Comparison of ENCODE assay signal across 18 cellular contexts in the genomic region with DNA sequence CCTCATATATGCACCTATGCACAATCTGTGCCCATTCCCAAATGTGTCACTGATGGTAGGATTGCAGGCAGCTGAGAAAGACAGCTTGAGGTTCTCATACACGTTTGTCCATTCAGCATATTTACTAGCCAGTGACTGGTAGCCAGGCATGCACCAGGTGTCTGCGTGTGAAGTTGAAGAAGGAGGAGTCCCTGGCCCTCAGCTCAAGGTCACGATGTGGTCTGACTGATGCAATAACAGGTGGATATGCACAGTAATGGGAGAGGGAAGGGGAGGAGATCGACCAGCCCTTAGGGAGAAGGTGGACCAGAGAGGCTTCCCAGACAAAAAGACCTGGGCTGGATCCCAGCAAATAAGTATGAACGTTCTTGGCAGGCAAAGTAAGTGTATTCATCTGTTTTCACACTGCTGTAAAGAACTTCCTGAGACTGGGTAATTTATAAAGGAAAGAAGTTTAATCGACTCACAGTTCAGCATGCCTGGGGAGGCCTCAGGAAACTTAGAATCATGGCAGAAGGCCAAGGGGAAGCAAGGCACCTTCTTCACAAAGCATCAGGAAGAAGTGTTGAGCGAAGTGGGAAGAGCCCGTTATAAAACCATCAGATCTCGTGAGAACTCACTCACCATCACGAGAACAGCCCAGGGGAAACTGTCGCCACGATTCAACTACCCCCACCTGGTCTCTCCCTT.
DNase-seq lines count a peak whose midpoint lies in the region; ATAC-seq, FAIRE-seq and TF ChIP-seq lines count a peak whose summit lies in the region.
"Had no signal": no experiment of that assay in that cellular context is flagged by ENCODE, and none has a peak within 500 bp of the region (broad histone marks: within the 10 kb centered on the region; RNA-seq: fewer than 3 reads in every experiment).

No MANE protein-coding gene starts in this region.

- H3K4me2 ChIP-seq in A549 = no peak overlapping the region
- peak overlapping the region; percentile 33 for H3K4me2 ChIP-seq in BLaER1
- no peak overlapping the region for H3K4me2 ChIP-seq in PC-9
- H3K4me2 ChIP-seq: SK-N-SH had no signal

- WGBS in A549 (ENCODE audit: missing lambda C conversion rate) = 69% methylated on average over 11 of the region's 12 CpGs

- H3K9ac ChIP-seq in BLaER1 (no peak overlapping the region), SK-N-MC (ENCODE audit: insufficient read length) (no peak overlapping the region)
- H3K9ac ChIP-seq: SK-N-SH had no signal

- in situ Hi-C loops in G401 (cut with HindIII; ENCODE audit: low sequenced_read_pairs) = no loop called here

- TF ChIP-seq RAD21 in A549 (conservative IDR thresholded peaks at IDR 0.05 in 1 of 2, IDR thresholded peaks at IDR 0.05 in 1 of 2) = no peak

- H3K36me3 ChIP-seq in BLaER1 (no peaks in the 10 kb centered on the region), SK-N-MC (ENCODE audit: insufficient read depth, low read length) (no peaks in the 10 kb centered on the region), PC-9 (ENCODE audit: low read depth) (no peaks in the 10 kb centered on the region)

- no peaks in the 10 kb centered on the region for H3K79me2 ChIP-seq in PC-9 (ENCODE audit: low read depth)

- H3K27ac ChIP-seq in A549 (no peak overlapping the region), BLaER1 (no peak overlapping the region), SK-N-MC (peak overlapping the region; percentile 3; the same call in 1 of the 2 replicates), PC-9 (no peak overlapping the region)

- no peaks in the 10 kb centered on the region for H3F3A ChIP-seq in PC-9 (ENCODE audit: insufficient read depth, low read depth)

- intact Hi-C loops in PC-9 (cut with micrococcal nuclease; ENCODE audit: unreplicated experiment) = no loop called here

- TF ChIP-seq CTCF in A549 (IDR thresholded peaks at IDR 0.05) (no peak), PC-9 (conservative IDR thresholded peaks at IDR 0.05) (no peak)

- no peak overlapping the region for H3K4me3 ChIP-seq in A549
- H3K4me3 ChIP-seq in BLaER1 = no peak overlapping the region
- H3K4me3 ChIP-seq in SK-N-MC = no peak overlapping the region
- no peak overlapping the region for H3K4me3 ChIP-seq in PC-9

- TF ChIP-seq EP300 in A549 (IDR thresholded peaks at IDR 0.05) = no peak

- H4K20me1 ChIP-seq in BLaER1 (no peaks in the 10 kb centered on the region), PC-9 (ENCODE audit: insufficient read depth) (no peaks in the 10 kb centered on the region)

- 0 out of 3 replicates have a peak, but pooled peaks cover 6% of the 10 kb centered on the region for H3K9me3 ChIP-seq in A549
- peaks cover 21% of the 10 kb centered on the region for H3K9me3 ChIP-seq in BLaER1
- H3K9me3 ChIP-seq in SK-N-MC (ENCODE audit: low read depth, low read length) = 0 out of 2 replicates have a peak, but pooled peaks cover 3% of the 10 kb centered on the region
- H3K9me3 ChIP-seq in PC-9 (ENCODE audit: insufficient read depth, low read depth) = 0 out of 2 replicates have a peak, but pooled peaks cover 6% of the 10 kb centered on the region
- H3K9me3 ChIP-seq: SK-N-SH had no signal

- CTCF ChIA-PET in A549 (lab: Yijun Ruan, JAX) (interaction anchor here (0.5 kb wide), 1 partner anchor 496 kb away, joined by 3 read pairs; no protein-coding TSS in a partner anchor), PC-9 (lab: Charles Lee) (interaction anchor here (0.6 kb wide), 1 partner anchor 80 kb away, joined by 3 read pairs; no protein-coding TSS in a partner anchor)

- no peak for DNase-seq in A549 (ENCODE audit: low read depth in 1 of 2, low spot score in 1 of 2)
- peak; percentile 16 for DNase-seq in SK-N-MC (ENCODE audit: low read depth, low spot score)
- peak; percentile 1 for DNase-seq in epidermal melanocyte (ENCODE audit: insufficient read length, low spot score)
- no peak for DNase-seq in H4 (ENCODE audit: low spot score)
- DNase-seq in NCI-H446 (lab: John Stamatoyannopoulos, UW) = no peak
- DNase-seq in G401 (ENCODE audit: low spot score) = no peak
- no peak for DNase-seq in PC-9
- DNase-seq: C1 segment of cervical spinal cord, DMS153, EL, KBM-7, NCI-H1092, NCI-H446 treated with DMSO at 0.1 percent for 48 hours, PC-3, SK-N-SH had no signal

- no peak for ATAC-seq in A549
- ATAC-seq: PC-3, Right ventricle myocardium inferior had no signal

- H3K9me2 ChIP-seq in PC-9 (ENCODE audit: insufficient read depth) = no peaks in the 10 kb centered on the region
- H3K9me2 ChIP-seq: SK-N-SH had no signal

- no peak for FAIRE-seq in A549 (lab: Jason Lieb, UNC)
- FAIRE-seq: HTR-8/SVneo had no signal

- BruUV-seq in PC-9 (replicated peaks; lab: Mats Ljungman, UMichigan) = no TSS peak

- no peaks in the 10 kb centered on the region for H3K27me3 ChIP-seq in BLaER1
- no peaks in the 10 kb centered on the region for H3K27me3 ChIP-seq in PC-9 (ENCODE audit: insufficient read depth, low read depth)

- no peak for TF ChIP-seq POLR2A in A549 (IDR thresholded peaks at IDR 0.05; ENCODE audit: low read length)

- H2AFZ ChIP-seq in PC-9 = no peak overlapping the region

- POLR2A ChIA-PET in A549 (lab: Yijun Ruan, JAX) = no interaction called here
- POLR2A ChIA-PET in PC-9 (lab: Charles Lee; ENCODE audit: unreplicated experiment) = no interaction called here

- H3K4me1 ChIP-seq in A549 (no peaks in the 10 kb centered on the region), BLaER1 (peaks cover 27% of the 10 kb centered on the region), PC-9 (replicated peaks; ENCODE audit: insufficient read depth) (no peaks in the 10 kb centered on the region)

TF ChIP-seq in A549, 52 proteins besides CTCF, POLR2A, EP300 and RAD21:
- no peak for TF ChIP-seq NR3C1 (IDR thresholded peaks at IDR 0.05)
- TF ChIP-seq ZFP36 (IDR thresholded peaks at IDR 0.05; ENCODE audit: borderline replicate concordance, partially characterized antibody) = no peak
- no peak for TF ChIP-seq RCOR1 (IDR thresholded peaks at IDR 0.05; ENCODE audit: low read depth, low read length)
- peak; percentile 61 for TF ChIP-seq MAFK (IDR thresholded peaks at IDR 0.05; ENCODE audit: partially characterized antibody)
- TF ChIP-seq PBX3 (IDR thresholded peaks at IDR 0.05) = no peak

Comparison
In these comparisons a context has a peak if more than half of its experiments do, and no peak if none do; other contexts are left out.
1. DNase-seq: peak in SK-N-MC (single experiment) and epidermal melanocyte (single experiment); none in A549 (0 of 2), H4 (single experiment), NCI-H446 (0 of 2), G401 (single experiment) and PC-9 (0 of 2).